ENCODE assay signal across 24 cellular contexts in genomic region chr9:98793031-98793430, GRCh38.
DNase-seq lines count a peak whose midpoint lies in the region; ATAC-seq lines count a peak whose summit lies in the region.
"Had no signal": no experiment of that assay in that cellular context is flagged by ENCODE, and none has a peak within 500 bp of the region (broad histone marks: within the 10 kb centered on the region; RNA-seq: fewer than 3 reads in every experiment).

No MANE protein-coding gene starts in this region.

- no peak for ATAC-seq in GM21447 (IDR thresholded peaks at IDR 0.05; ENCODE audit: unreplicated experiment)
- no peak for ATAC-seq in GM19328 (IDR thresholded peaks at IDR 0.05; ENCODE audit: unreplicated experiment)
- ATAC-seq: A549; left lung; sciatic nerve; stimulated activated effector memory CD8-positive, alpha-beta T cell treated with anti-CD3 and anti-CD28 coated beads, Interleukin-12 subunit alpha, Interleukin-12 subunit beta, amount 100 ng/mL, for 72 hours had no signal

- DNase-seq in activated CD8-positive, alpha-beta memory T cell treated with anti-CD3 and anti-CD28 coated beads for 24 hours: peak; percentile 28
- no peak for DNase-seq in activated CD8-positive, alpha-beta memory T cell treated with anti-CD3 and anti-CD28 coated beads, Interleukin-2, amount 50 U/mL, for 4 hours
- peak; percentile 39 for DNase-seq in NCI-H2081 treated with DMSO at 0.1 percent for 48 hours (lab: John Stamatoyannopoulos, UW)
- peak; percentile 47 for DNase-seq in cerebellar cortex (ENCODE audit: low spot score)
- DNase-seq in OCI-M1 (lab: John Stamatoyannopoulos, UW): no peak
- no peak for DNase-seq in NCI-H128 (lab: John Stamatoyannopoulos, UW; ENCODE audit: unreplicated experiment)
- DNase-seq: activated CD4-positive, alpha-beta T cell treated with anti-CD3 and anti-CD28 coated beads, Interleukin-2, amount 10 ng/mL, durations not matched to agents 7 days and 5 days; activated naive CD4-positive, alpha-beta T cell treated with anti-CD3 and anti-CD28 coated beads, Interleukin-2, amount 10 ng/mL, durations not matched to agents 7 days and 5 days; amniotic stem cell; brain microvascular endothelial cell; DMS79 treated with DMSO at 0.1 percent for 48 hours; left lung; NCI-H1436; NCI-H2227 treated with DMSO at 0.1 percent for 48 hours; stimulated activated CD4-positive, alpha-beta T cell treated with anti-CD3 and anti-CD28 coated beads, Interleukin-4, amount 100 ng/mL, for 24 hours; SW 1271; T1000; uterus; WERI-Rb-1 had no signal

Comparison
In these comparisons a context has a peak if more than half of its experiments do, and no peak if none do; other contexts are left out.
1. DNase-seq: peak in activated CD8-positive, alpha-beta memory T cell treated with anti-CD3 and anti-CD28 coated beads for 24 hours (single experiment), NCI-H2081 treated with DMSO at 0.1 percent for 48 hours (single experiment) and cerebellar cortex (single experiment); none in activated CD8-positive, alpha-beta memory T cell treated with anti-CD3 and anti-CD28 coated beads, Interleukin-2, amount 50 U/mL, for 4 hours (single experiment), OCI-M1 (single experiment) and NCI-H128 (single experiment).